21 cellular contexts compared by ENCODE assay signal in the genomic region with DNA sequence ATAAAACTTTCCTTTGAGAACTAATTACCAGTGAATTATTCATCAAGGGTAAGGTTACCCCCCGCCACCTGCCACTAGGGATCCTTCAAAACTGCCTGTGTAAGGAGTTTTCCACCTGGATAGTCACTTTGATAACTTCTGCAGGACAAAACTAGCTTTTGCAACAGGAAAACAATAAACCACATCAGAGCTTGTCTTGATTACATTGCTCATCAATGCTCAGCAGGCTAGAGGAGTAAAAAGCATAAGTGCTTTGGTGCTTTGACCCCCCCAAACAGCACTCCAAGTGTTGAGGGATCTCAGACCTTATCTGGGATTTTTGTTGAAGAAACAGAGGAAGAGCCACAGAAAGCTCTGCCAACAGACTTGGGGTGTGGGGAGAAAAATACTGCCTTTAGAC. TPM values are rescaled to one million over a fixed set of nuclear protein-coding genes. Genes with fewer than 3 reads are reported as not detected.
DNase-seq lines count a peak whose midpoint lies in the region; ATAC-seq and TF ChIP-seq lines count a peak whose summit lies in the region.
"Had no signal": no experiment of that assay in that cellular context is flagged by ENCODE, and none has a peak within 500 bp of the region (broad histone marks: within the 10 kb centered on the region; RNA-seq: fewer than 3 reads in every experiment).

No MANE protein-coding gene starts in this region.

- peak; percentile 25 for DNase-seq in GM23248
- DNase-seq in PC-9 = no peak
- peak; percentile 43 for DNase-seq in fibroblast of villous mesenchyme (ENCODE audit: low read depth)
- DNase-seq: COR-L47; DND-41; GDM1; MM.1S; NCI-H1092 treated with DMSO at 0.1 percent for 48 hours; NCI-H187 treated with DMSO at 0.1 percent for 48 hours; NCI-H226; NCI-H69; NK-92 treated with Interleukin-12 subunit alpha and Interleukin-12 subunit beta, amount 100 ng/mL, for 24 hours; SJCRH30 had no signal

- H2AFZ ChIP-seq in GM23248 (no peak overlapping the region), PC-9 (no peak overlapping the region)

- in situ Hi-C loops in GM23248 (cut with MboI) = no loop called here

- ATAC-seq in HG03457 (IDR thresholded peaks at IDR 0.05; ENCODE audit: unreplicated experiment) = no peak
- ATAC-seq in GM18867 (IDR thresholded peaks at IDR 0.05; ENCODE audit: unreplicated experiment) = no peak
- no peak for ATAC-seq in GM18517 (IDR thresholded peaks at IDR 0.05; ENCODE audit: unreplicated experiment)
- ATAC-seq in HG02610 (IDR thresholded peaks at IDR 0.05; ENCODE audit: unreplicated experiment) = no peak
- ATAC-seq: GM12878, GM23338 had no signal

- H4K20me1 ChIP-seq in BLaER1 treated with 17β-estradiol and CSF1 and Interleukin-3, amounts not matched to agents 10 nM and 100 nM = no peaks in the 10 kb centered on the region
- H4K20me1 ChIP-seq in GM23248 (ENCODE audit: insufficient read depth) (no peaks in the 10 kb centered on the region), PC-9 (ENCODE audit: insufficient read depth) (no peaks in the 10 kb centered on the region)

- intact Hi-C loops in PC-9 (cut with micrococcal nuclease; ENCODE audit: unreplicated experiment) = no loop called here

- peaks cover 0 to 15% (median 7%) of the 10 kb centered on the region in 10 experiments; a peak in 10 of 20 replicates for H3K4me1 ChIP-seq in BLaER1 treated with 17β-estradiol and CSF1 and Interleukin-3, amounts not matched to agents 10 nM and 100 nM
- H3K4me1 ChIP-seq in GM23248 (ENCODE audit: insufficient read depth) (peaks cover 53% of the 10 kb centered on the region), PC-9 (replicated peaks; ENCODE audit: insufficient read depth) (peaks cover 70% of the 10 kb centered on the region)

- H3K4me3 ChIP-seq in BLaER1 treated with 17β-estradiol and CSF1 and Interleukin-3, amounts not matched to agents 10 nM and 100 nM = no peak overlapping the region
- H3K4me3 ChIP-seq in GM23248 = no peak overlapping the region
- H3K4me3 ChIP-seq in PC-9 = no peak overlapping the region
- H3K4me3 ChIP-seq in fibroblast of villous mesenchyme (ENCODE audit: low read depth, low read length) = no peak overlapping the region
- H3K4me3 ChIP-seq: GM12878, GM23338, SJCRH30 had no signal

- no peaks in the 10 kb centered on the region for H3K27me3 ChIP-seq in BLaER1 treated with 17β-estradiol and CSF1 and Interleukin-3, amounts not matched to agents 10 nM and 100 nM
- H3K27me3 ChIP-seq in GM23248 (replicated peaks; ENCODE audit: insufficient read depth) (no peaks in the 10 kb centered on the region), PC-9 (ENCODE audit: insufficient read depth, low read depth) (no peaks in the 10 kb centered on the region)
- H3K27me3 ChIP-seq: SJCRH30 had no signal

- H3K4me2 ChIP-seq in BLaER1 treated with 17β-estradiol and CSF1 and Interleukin-3, amounts not matched to agents 10 nM and 100 nM = peak overlapping the region in 8 of 11 experiments; percentile 1 to 39 (median 24); a peak in 10 of 22 replicates
- H3K4me2 ChIP-seq in GM23248 (ENCODE audit: unreplicated experiment) (no peak overlapping the region), PC-9 (peak overlapping the region; percentile 19; the same call in 1 of the 2 replicates)
- H3K4me2 ChIP-seq: GM23338 had no signal

- no peak for TF ChIP-seq CTCF in PC-9 (conservative IDR thresholded peaks at IDR 0.05)
- no peak for TF ChIP-seq CTCF in fibroblast of villous mesenchyme (IDR thresholded peaks at IDR 0.05; ENCODE audit: insufficient read depth, low read depth, low read length)

- H3K36me3 ChIP-seq in BLaER1 treated with 17β-estradiol and CSF1 and Interleukin-3, amounts not matched to agents 10 nM and 100 nM = no peaks in the 10 kb centered on the region
- H3K36me3 ChIP-seq in GM23248 (ENCODE audit: low read depth) (no peaks in the 10 kb centered on the region), PC-9 (ENCODE audit: low read depth) (no peaks in the 10 kb centered on the region)
- H3K36me3 ChIP-seq: SJCRH30 had no signal

- H3K79me2 ChIP-seq in GM23248 (ENCODE audit: insufficient read depth) (no peaks in the 10 kb centered on the region), PC-9 (ENCODE audit: low read depth) (no peaks in the 10 kb centered on the region)

- CTCF ChIA-PET in PC-9 (lab: Charles Lee) = interaction anchor here (1.8 kb wide), 1 partner anchor 13 kb away, joined by 4 read pairs; no protein-coding TSS in a partner anchor

- no peaks in the 10 kb centered on the region for H3K9me3 ChIP-seq in BLaER1 treated with 17β-estradiol and CSF1 and Interleukin-3, amounts not matched to agents 10 nM and 100 nM (replicated peaks in 1 of 11)
- no peaks in the 10 kb centered on the region for H3K9me3 ChIP-seq in GM23248 (ENCODE audit: low read depth)
- H3K9me3 ChIP-seq in PC-9 (ENCODE audit: insufficient read depth, low read depth) = peaks cover 6% of the 10 kb centered on the region; the same call in 1 of the 2 replicates

- H3K9me2 ChIP-seq in GM23248 (ENCODE audit: insufficient read depth) = no peaks in the 10 kb centered on the region
- no peaks in the 10 kb centered on the region for H3K9me2 ChIP-seq in PC-9 (ENCODE audit: insufficient read depth)

- no TSS peak for BruUV-seq in PC-9 (replicated peaks; lab: Mats Ljungman, UMichigan)

- WGBS in GM23248 (ENCODE audit: low coverage in 1 of 2, low lambda C conversion rate in 2 of 2, missing lambda C conversion rate in 2 of 2), 2 experiments = 100% methylated on average over 1 of the region's 1 CpG

- H3K27ac ChIP-seq in BLaER1 treated with 17β-estradiol and CSF1 and Interleukin-3, amounts not matched to agents 10 nM and 100 nM = no peak overlapping the region
- H3K27ac ChIP-seq in GM23248 (peak overlapping the region; percentile 3; the same call in 1 of the 2 replicates), PC-9 (peak overlapping the region; percentile 94)
- H3K27ac ChIP-seq: RWPE1, SJCRH30 had no signal

- H3K9ac ChIP-seq in BLaER1 treated with 17β-estradiol and CSF1 and Interleukin-3, amounts not matched to agents 10 nM and 100 nM = no peak overlapping the region
- no peak overlapping the region for H3K9ac ChIP-seq in GM23248

- POLR2A ChIA-PET in PC-9 (lab: Charles Lee; ENCODE audit: unreplicated experiment) = no interaction called here

- H3F3A ChIP-seq in GM23248 (ENCODE audit: insufficient read depth) (peaks cover 36% of the 10 kb centered on the region), PC-9 (ENCODE audit: insufficient read depth, low read depth) (peaks cover 42% of the 10 kb centered on the region)

RNA-seq across cellular contexts. Expression of gene PHLDB2, which starts 10.8 kb away (rescaled TPM):
- 60.6 and 63.9 TPM in 2 replicates for total RNA-seq in GM23248 (2014; rRNA removed; shearing (Covaris generic))
- 53.3 and 55.6 TPM in 2 replicates for polyA plus RNA-seq in GM23248 (2016; fragmentation: Nextera tagmentation; extraction: Ambion mirVana)
- total RNA-seq in PC-9 (2021) (42.7 and 55.0 TPM in 2 replicates), fibroblast of villous mesenchyme (82.1 and 111 TPM in 2 replicates)

Comparison
In these comparisons a context has a peak if more than half of its experiments do, and no peak if none do; other contexts are left out.
1. H3K27ac ChIP-seq: peak in GM23248 (single experiment) and PC-9 (single experiment); none in BLaER1 treated with 17β-estradiol and CSF1 and Interleukin-3, amounts not matched to agents 10 nM and 100 nM (0 of 11).
2. DNase-seq: peak in GM23248 (single experiment) and fibroblast of villous mesenchyme (single experiment); none in PC-9 (0 of 2).